Comparison of ENCODE assay signal across 20 cellular contexts in genomic region chr3:186643493-186643892, GRCh38. TPM values are rescaled to one million over a fixed set of nuclear protein-coding genes. Genes with fewer than 3 reads are reported as not detected.
DNase-seq lines count a peak whose midpoint lies in the region; ATAC-seq and FAIRE-seq lines count a peak whose summit lies in the region.
"Had no signal": no experiment of that assay in that cellular context is flagged by ENCODE, and none has a peak within 500 bp of the region (broad histone marks: within the 10 kb centered on the region; RNA-seq: fewer than 3 reads in every experiment).

No MANE protein-coding gene starts in this region.

- FAIRE-seq in GM19239 (lab: Jason Lieb, UNC) = peak; percentile 75

- peaks cover 18% of the 10 kb centered on the region for H3K27me3 Mint-ChIP-seq in activated CD4-positive, alpha-beta memory T cell treated with anti-CD3 and anti-CD28 coated beads for 36 hours
- H3K27me3 Mint-ChIP-seq in activated CD4-positive, alpha-beta memory T cell treated with anti-CD3 and anti-CD28 coated beads, Interleukin-2, amount 10 ng/mL, durations not matched to agents 7 days and 5 days = peaks cover 5% of the 10 kb centered on the region
- H3K27me3 Mint-ChIP-seq in activated T-cell treated with anti-CD3 and anti-CD28 coated beads, Interleukin-2, amount 50 U/mL, for 72 hours (ENCODE audit: low read depth) = peaks cover 34% of the 10 kb centered on the region
- peaks cover 33 to 37% of the 10 kb centered on the region in 2 donors for H3K27me3 Mint-ChIP-seq in natural killer cell treated with Interleukin-12 subunit alpha and Interleukin-12 subunit beta and Interleukin-15 and Interleukin-18, amount 100 ng/mL, for 72 hours

- peak; percentile 36 for DNase-seq in activated CD4-positive, alpha-beta memory T cell treated with anti-CD3 and anti-CD28 coated beads for 36 hours
- DNase-seq in activated CD4-positive, alpha-beta memory T cell treated with anti-CD3 and anti-CD28 coated beads, Interleukin-2, amount 10 ng/mL, durations not matched to agents 7 days and 5 days = no peak
- DNase-seq in GM19239 (ENCODE audit: insufficient read length, low spot score) (no peak), NCI-H187 treated with DMSO at 0.1 percent for 48 hours (lab: John Stamatoyannopoulos, UW) (no peak), epidermal melanocyte (ENCODE audit: insufficient read length, low spot score) (no peak), kidney glomerular epithelial cell (lab: John Stamatoyannopoulos, UW) (no peak)
- peak; percentile 29 to 30 for DNase-seq in activated T-cell treated with anti-CD3 and anti-CD28 coated beads, Interleukin-2, amount 50 U/mL, for 72 hours
- no peak for DNase-seq in natural killer cell treated with Interleukin-12 subunit alpha and Interleukin-12 subunit beta and Interleukin-15 and Interleukin-18, amount 100 ng/mL, for 72 hours (ENCODE audit: low spot score)
- DNase-seq: activated gamma-delta T cell, midbrain, NCI-H1930, NCI-H446 treated with DMSO at 0.1 percent for 48 hours had no signal

- H3K4me1 Mint-ChIP-seq in activated CD4-positive, alpha-beta memory T cell treated with anti-CD3 and anti-CD28 coated beads for 36 hours (ENCODE audit: low read depth) = peaks cover 23% of the 10 kb centered on the region
- peaks cover 24% of the 10 kb centered on the region for H3K4me1 Mint-ChIP-seq in activated CD4-positive, alpha-beta memory T cell treated with anti-CD3 and anti-CD28 coated beads, Interleukin-2, amount 10 ng/mL, durations not matched to agents 7 days and 5 days
- H3K4me1 Mint-ChIP-seq in activated T-cell treated with anti-CD3 and anti-CD28 coated beads, Interleukin-2, amount 50 U/mL, for 72 hours (ENCODE audit: low read depth) = peaks cover 34% of the 10 kb centered on the region
- H3K4me1 Mint-ChIP-seq in natural killer cell treated with Interleukin-12 subunit alpha and Interleukin-12 subunit beta and Interleukin-15 and Interleukin-18, amount 100 ng/mL, for 72 hours (ENCODE audit: low read depth in 2 of 2) = peaks cover 9 to 20% of the 10 kb centered on the region in 2 donors
- H3K4me1 Mint-ChIP-seq: CD14-positive monocyte had no signal

- no peaks in the 10 kb centered on the region for H3K9me3 Mint-ChIP-seq in activated CD4-positive, alpha-beta memory T cell treated with anti-CD3 and anti-CD28 coated beads for 36 hours
- no peaks in the 10 kb centered on the region for H3K9me3 Mint-ChIP-seq in activated CD4-positive, alpha-beta memory T cell treated with anti-CD3 and anti-CD28 coated beads, Interleukin-2, amount 10 ng/mL, durations not matched to agents 7 days and 5 days
- no peaks in the 10 kb centered on the region for H3K9me3 Mint-ChIP-seq in activated T-cell treated with anti-CD3 and anti-CD28 coated beads, Interleukin-2, amount 50 U/mL, for 72 hours
- no peaks in the 10 kb centered on the region for H3K9me3 Mint-ChIP-seq in natural killer cell treated with Interleukin-12 subunit alpha and Interleukin-12 subunit beta and Interleukin-15 and Interleukin-18, amount 100 ng/mL, for 72 hours

- POLR2A ChIA-PET in activated CD4-positive, alpha-beta memory T cell treated with anti-CD3 and anti-CD28 coated beads for 36 hours (lab: Charles Lee) = interaction anchor here (0.7 to 1.6 kb wide), 2 partner anchors 27 to 139 kb away, joined by 3 to 6 read pairs; partner anchors contain the start of gene EIF4A2
- POLR2A ChIA-PET in activated CD4-positive, alpha-beta memory T cell treated with anti-CD3 and anti-CD28 coated beads, Interleukin-2, amount 10 ng/mL, durations not matched to agents 7 days and 5 days (lab: Charles Lee) = interaction anchor here (0.8 to 1.6 kb wide), 3 partner anchors 26 to 140 kb away, joined by 3 read pairs; partner anchors contain the start of gene EIF4A2

- H3K36me3 Mint-ChIP-seq in activated CD4-positive, alpha-beta memory T cell treated with anti-CD3 and anti-CD28 coated beads for 36 hours = no peaks in the 10 kb centered on the region
- H3K36me3 Mint-ChIP-seq in activated CD4-positive, alpha-beta memory T cell treated with anti-CD3 and anti-CD28 coated beads, Interleukin-2, amount 10 ng/mL, durations not matched to agents 7 days and 5 days (ENCODE audit: low read depth) = no peaks in the 10 kb centered on the region
- no peaks in the 10 kb centered on the region for H3K36me3 Mint-ChIP-seq in activated T-cell treated with anti-CD3 and anti-CD28 coated beads, Interleukin-2, amount 50 U/mL, for 72 hours (ENCODE audit: insufficient read depth in 2 of 2)
- no peaks in the 10 kb centered on the region for H3K36me3 Mint-ChIP-seq in natural killer cell treated with Interleukin-12 subunit alpha and Interleukin-12 subunit beta and Interleukin-15 and Interleukin-18, amount 100 ng/mL, for 72 hours
- H3K36me3 Mint-ChIP-seq: CD14-positive monocyte had no signal

- peak; percentile 94 for ATAC-seq in activated T-cell treated with anti-CD3 and anti-CD28 coated beads, Interleukin-2, amount 50 U/mL, for 72 hours (replicated peaks in 1 of 2)
- peak; percentile 76 to 78 for ATAC-seq in natural killer cell treated with Interleukin-12 subunit alpha and Interleukin-12 subunit beta and Interleukin-15 and Interleukin-18, amount 100 ng/mL, for 72 hours

- H3K4me3 Mint-ChIP-seq in activated CD4-positive, alpha-beta memory T cell treated with anti-CD3 and anti-CD28 coated beads for 36 hours = no peak overlapping the region
- H3K4me3 Mint-ChIP-seq in activated CD4-positive, alpha-beta memory T cell treated with anti-CD3 and anti-CD28 coated beads, Interleukin-2, amount 10 ng/mL, durations not matched to agents 7 days and 5 days = no peak overlapping the region
- peak overlapping the region; percentile 22 to 52 for H3K4me3 Mint-ChIP-seq in activated T-cell treated with anti-CD3 and anti-CD28 coated beads, Interleukin-2, amount 50 U/mL, for 72 hours
- H3K4me3 Mint-ChIP-seq in natural killer cell treated with Interleukin-12 subunit alpha and Interleukin-12 subunit beta and Interleukin-15 and Interleukin-18, amount 100 ng/mL, for 72 hours = no peak overlapping the region
- H3K4me3 Mint-ChIP-seq: CD14-positive monocyte, IgD-negative memory B cell had no signal

- CTCF ChIA-PET in activated CD4-positive, alpha-beta memory T cell treated with anti-CD3 and anti-CD28 coated beads for 36 hours (lab: Charles Lee) = interaction anchor here (0.9 to 3.9 kb wide), 3 partner anchors 27 to 496 kb away, joined by 3 to 25 read pairs (median 7); partner anchors contain the start of gene RPL39L
- CTCF ChIA-PET in activated CD4-positive, alpha-beta memory T cell treated with anti-CD3 and anti-CD28 coated beads, Interleukin-2, amount 10 ng/mL, durations not matched to agents 7 days and 5 days (lab: Charles Lee) = interaction anchor here (0.9 to 3.6 kb wide), 4 partner anchors 13 to 177 kb away, joined by 3 to 10 read pairs (median 4); no protein-coding TSS in a partner anchor

- H3K27ac Mint-ChIP-seq in activated CD4-positive, alpha-beta memory T cell treated with anti-CD3 and anti-CD28 coated beads for 36 hours = no peak overlapping the region
- H3K27ac Mint-ChIP-seq in activated CD4-positive, alpha-beta memory T cell treated with anti-CD3 and anti-CD28 coated beads, Interleukin-2, amount 10 ng/mL, durations not matched to agents 7 days and 5 days = no peak overlapping the region
- H3K27ac Mint-ChIP-seq in activated T-cell treated with anti-CD3 and anti-CD28 coated beads, Interleukin-2, amount 50 U/mL, for 72 hours = peak overlapping the region; percentile 22
- H3K27ac Mint-ChIP-seq in natural killer cell treated with Interleukin-12 subunit alpha and Interleukin-12 subunit beta and Interleukin-15 and Interleukin-18, amount 100 ng/mL, for 72 hours = no peak overlapping the region
- H3K27ac Mint-ChIP-seq: CD14-positive monocyte had no signal

- intact Hi-C loops in activated CD4-positive, alpha-beta memory T cell treated with anti-CD3 and anti-CD28 coated beads for 36 hours (cut with micrococcal nuclease) = loop anchor here (1.0 kb wide), 1 partner anchor 110 kb away; no protein-coding TSS in a partner anchor

RNA-seq across cellular contexts. Expression of gene FETUB, which starts 3.3 kb away (rescaled TPM):
- not detected for total RNA-seq in activated CD4-positive, alpha-beta memory T cell treated with anti-CD3 and anti-CD28 coated beads for 36 hours
- total RNA-seq in activated CD4-positive, alpha-beta memory T cell treated with anti-CD3 and anti-CD28 coated beads, Interleukin-2, amount 10 ng/mL, durations not matched to agents 7 days and 5 days = not detected
- total RNA-seq in activated T-cell treated with anti-CD3 and anti-CD28 coated beads, Interleukin-2, amount 50 U/mL, for 72 hours = not detected
- total RNA-seq in natural killer cell treated with Interleukin-12 subunit alpha and Interleukin-12 subunit beta and Interleukin-15 and Interleukin-18, amount 100 ng/mL, for 72 hours = not detected
- total RNA-seq: activated CD8-positive, alpha-beta memory T cell treated with anti-CD3 and anti-CD28 coated beads for 36 hours; fibroblast of villous mesenchyme; H4; kidney epithelial cell; renal cortical epithelial cell; tibial nerve had no signal

RNA-seq across cellular contexts. Expression of gene HRG, which starts 22.3 kb away (rescaled TPM):
- total RNA-seq in activated CD4-positive, alpha-beta memory T cell treated with anti-CD3 and anti-CD28 coated beads for 36 hours = not detected
- total RNA-seq in activated CD4-positive, alpha-beta memory T cell treated with anti-CD3 and anti-CD28 coated beads, Interleukin-2, amount 10 ng/mL, durations not matched to agents 7 days and 5 days = not detected
- total RNA-seq in activated T-cell treated with anti-CD3 and anti-CD28 coated beads, Interleukin-2, amount 50 U/mL, for 72 hours = not detected
- not detected for total RNA-seq in natural killer cell treated with Interleukin-12 subunit alpha and Interleukin-12 subunit beta and Interleukin-15 and Interleukin-18, amount 100 ng/mL, for 72 hours
- total RNA-seq: activated CD8-positive, alpha-beta memory T cell treated with anti-CD3 and anti-CD28 coated beads for 36 hours; fibroblast of villous mesenchyme; H4; tibial nerve had no signal

RNA-seq across cellular contexts. Expression of gene AHSG, which starts 30.6 kb away (rescaled TPM):
- not detected for total RNA-seq in activated CD4-positive, alpha-beta memory T cell treated with anti-CD3 and anti-CD28 coated beads for 36 hours
- not detected for total RNA-seq in activated CD4-positive, alpha-beta memory T cell treated with anti-CD3 and anti-CD28 coated beads, Interleukin-2, amount 10 ng/mL, durations not matched to agents 7 days and 5 days
- total RNA-seq in activated T-cell treated with anti-CD3 and anti-CD28 coated beads, Interleukin-2, amount 50 U/mL, for 72 hours = under 1 TPM in 1 of 2 donors, not detected in 1; 0.14 TPM
- total RNA-seq in natural killer cell treated with Interleukin-12 subunit alpha and Interleukin-12 subunit beta and Interleukin-15 and Interleukin-18, amount 100 ng/mL, for 72 hours = not detected
- total RNA-seq: activated CD8-positive, alpha-beta memory T cell treated with anti-CD3 and anti-CD28 coated beads for 36 hours; fibroblast of villous mesenchyme; H4; kidney epithelial cell; renal cortical epithelial cell; tibial nerve had no signal

Comparison
In these comparisons a context has a peak if more than half of its experiments do, and no peak if none do; other contexts are left out.
1. DNase-seq: peak in activated CD4-positive, alpha-beta memory T cell treated with anti-CD3 and anti-CD28 coated beads for 36 hours (single experiment) and activated T-cell treated with anti-CD3 and anti-CD28 coated beads, Interleukin-2, amount 50 U/mL, for 72 hours (2 of 2); none in activated CD4-positive, alpha-beta memory T cell treated with anti-CD3 and anti-CD28 coated beads, Interleukin-2, amount 10 ng/mL, durations not matched to agents 7 days and 5 days (single experiment), GM19239 (single experiment), natural killer cell treated with Interleukin-12 subunit alpha and Interleukin-12 subunit beta and Interleukin-15 and Interleukin-18, amount 100 ng/mL, for 72 hours (single experiment), NCI-H187 treated with DMSO at 0.1 percent for 48 hours (single experiment), epidermal melanocyte (single experiment) and kidney glomerular epithelial cell (single experiment).
2. H3K4me3 Mint-ChIP-seq: peak in activated T-cell treated with anti-CD3 and anti-CD28 coated beads, Interleukin-2, amount 50 U/mL, for 72 hours (2 of 2); none in activated CD4-positive, alpha-beta memory T cell treated with anti-CD3 and anti-CD28 coated beads for 36 hours (single experiment), activated CD4-positive, alpha-beta memory T cell treated with anti-CD3 and anti-CD28 coated beads, Interleukin-2, amount 10 ng/mL, durations not matched to agents 7 days and 5 days (single experiment) and natural killer cell treated with Interleukin-12 subunit alpha and Interleukin-12 subunit beta and Interleukin-15 and Interleukin-18, amount 100 ng/mL, for 72 hours (single experiment).